ENCODE assay signal across 30 cellular contexts in the genomic region with DNA sequence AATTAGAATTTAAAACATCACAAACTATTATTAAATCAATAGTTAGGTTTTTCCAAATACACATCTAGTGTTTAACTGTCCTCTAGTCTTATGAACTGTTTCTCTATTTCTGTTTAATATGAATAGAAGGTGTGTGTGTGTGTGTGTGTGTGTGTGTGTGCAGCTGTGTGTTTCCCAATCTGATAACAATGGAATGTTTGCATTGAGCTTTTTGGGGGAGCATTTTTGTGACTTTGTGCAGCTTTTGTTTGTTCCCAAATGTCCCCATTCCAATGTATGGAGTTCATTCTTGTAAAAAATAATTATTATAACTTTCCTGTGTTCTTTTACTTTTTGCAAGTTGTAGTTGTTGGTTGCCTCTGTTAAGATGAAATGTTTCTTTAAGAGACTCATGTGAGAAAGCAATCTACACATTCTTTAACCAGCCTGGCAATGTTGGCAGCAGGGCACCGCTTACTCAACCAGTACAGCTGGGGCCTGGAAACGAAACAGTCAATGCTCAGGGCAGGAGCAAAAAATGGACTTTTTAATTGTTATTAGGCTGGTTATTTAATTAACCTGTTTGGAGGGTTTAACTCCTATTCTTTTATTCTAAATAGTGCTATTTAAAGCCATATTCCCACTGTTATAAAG.
DNase-seq lines count a peak whose midpoint lies in the region; ATAC-seq and TF ChIP-seq lines count a peak whose summit lies in the region.
"Had no signal": no experiment of that assay in that cellular context is flagged by ENCODE, and none has a peak within 500 bp of the region (broad histone marks: within the 10 kb centered on the region; RNA-seq: fewer than 3 reads in every experiment).

No MANE protein-coding gene starts in this region.

- no peaks in the 10 kb centered on the region for H3K9me3 ChIP-seq in MG63
- H3K9me3 ChIP-seq: spleen, thoracic aorta, uterus had no signal

- no peak overlapping the region for H3K4me3 ChIP-seq in MG63
- H3K4me3 ChIP-seq: neural progenitor cell, SK-N-MC, spleen, thoracic aorta, uterus had no signal

- peaks cover 5% of the 10 kb centered on the region for H3K9me3 Mint-ChIP-seq in progenitor cell of endocrine pancreas (ENCODE audit: low read depth)
- H3K9me3 Mint-ChIP-seq: activated naive CD8-positive, alpha-beta T cell treated with anti-CD3 and anti-CD28 coated beads, Interleukin-2, amount 50 U/mL, for 24 hours; activated T-cell treated with anti-CD3 and anti-CD28 coated beads, Interleukin-2, amount 50 U/mL, for 72 hours; CD4-positive, alpha-beta T cell; central memory CD8-positive, alpha-beta T cell; effector memory CD8-positive, alpha-beta T cell; HFFc6; neural progenitor cell; stimulated activated naive CD8-positive, alpha-beta T cell treated with anti-CD3 and anti-CD28 coated beads, Interleukin-15, Interleukin-2, amounts not matched to agents 100 ng/mL and 50 ng/mL, for 24 hours had no signal

- in situ Hi-C loops in T47D (cut with HindIII; ENCODE audit: low pct_unique_long_range_greater_than_20kb, low sequenced_read_pairs): no loop called here

- H3K36me3 Mint-ChIP-seq in progenitor cell of endocrine pancreas (ENCODE audit: insufficient read depth): peaks cover 3% of the 10 kb centered on the region
- H3K36me3 Mint-ChIP-seq: neural progenitor cell had no signal

- H3K36me3 ChIP-seq in MG63: no peaks in the 10 kb centered on the region
- H3K36me3 ChIP-seq: neural progenitor cell, spleen, thoracic aorta, uterus had no signal

- TF ChIP-seq CTCF in progenitor cell of endocrine pancreas (IDR thresholded peaks at IDR 0.05; ENCODE audit: unreplicated experiment): no peak

- no peaks in the 10 kb centered on the region for H3K27me3 ChIP-seq in MG63
- H3K27me3 ChIP-seq: neural progenitor cell, spleen, uterus had no signal

- DNase-seq in NCI-H748 (lab: John Stamatoyannopoulos, UW; ENCODE audit: unreplicated experiment) (peak; percentile 30), NCI-H748 treated with DMSO at 0.1 percent for 48 hours (lab: John Stamatoyannopoulos, UW) (no peak), MG63 (peak; percentile 86), T47D (ENCODE audit: low read depth in 1 of 2, low spot score in 1 of 2) (peak; percentile 53 to 60), progenitor cell of endocrine pancreas (ENCODE audit: low spot score, unreplicated experiment) (no peak), NCI-H1417 (lab: John Stamatoyannopoulos, UW) (no peak), AG08395 (ENCODE audit: low spot score) (no peak)
- DNase-seq: activated CD4-positive, alpha-beta T cell treated with anti-CD3 and anti-CD28 coated beads, Interleukin-2, amount 50 U/mL, for 48 hours; activated naive CD8-positive, alpha-beta T cell treated with anti-CD3 and anti-CD28 coated beads, Interleukin-2, amount 50 U/mL, for 24 hours; activated T-cell treated with anti-CD3 and anti-CD28 coated beads, Interleukin-2, amount 50 U/mL, for 72 hours; CD4-positive, alpha-beta T cell; effector memory CD8-positive, alpha-beta T cell; erythroblast; HFFc6; KG1; kidney; left ventricle myocardium superior; NCI-H1436 treated with DMSO at 0.1 percent for 48 hours; NCI-H2081 treated with DMSO at 0.1 percent for 48 hours; right cardiac atrium; spleen; stimulated activated CD4-positive, alpha-beta T cell treated with anti-CD3 and anti-CD28 coated beads, Interleukin-2, amount 100 ng/mL, for 24 hours; uterus had no signal

- H3K27me3 Mint-ChIP-seq in progenitor cell of endocrine pancreas: no peaks in the 10 kb centered on the region
- H3K27me3 Mint-ChIP-seq: activated naive CD8-positive, alpha-beta T cell treated with anti-CD3 and anti-CD28 coated beads, Interleukin-2, amount 50 U/mL, for 24 hours; CD4-positive, alpha-beta T cell; central memory CD8-positive, alpha-beta T cell; effector memory CD8-positive, alpha-beta T cell; stimulated activated naive CD8-positive, alpha-beta T cell treated with anti-CD3 and anti-CD28 coated beads, Interleukin-15, Interleukin-2, amounts not matched to agents 100 ng/mL and 50 ng/mL, for 24 hours had no signal

- no peak overlapping the region for H3K4me3 Mint-ChIP-seq in progenitor cell of endocrine pancreas (ENCODE audit: low read depth)
- H3K4me3 Mint-ChIP-seq: activated naive CD8-positive, alpha-beta T cell treated with anti-CD3 and anti-CD28 coated beads, Interleukin-2, amount 50 U/mL, for 24 hours; activated T-cell treated with anti-CD3 and anti-CD28 coated beads, Interleukin-2, amount 50 U/mL, for 72 hours; CD4-positive, alpha-beta T cell; central memory CD8-positive, alpha-beta T cell; effector memory CD8-positive, alpha-beta T cell; HFFc6; neural progenitor cell; stimulated activated naive CD8-positive, alpha-beta T cell treated with anti-CD3 and anti-CD28 coated beads, Interleukin-15, Interleukin-2, amounts not matched to agents 100 ng/mL and 50 ng/mL, for 24 hours had no signal

- no peak for ATAC-seq in GM19452 (IDR thresholded peaks at IDR 0.05; ENCODE audit: unreplicated experiment)
- ATAC-seq: activated CD4-positive, CD25-positive, alpha-beta regulatory T cell treated with anti-CD3 and anti-CD28 coated beads, Interleukin-2, amount 50 U/mL, for 24 hours; activated naive CD8-positive, alpha-beta T cell treated with anti-CD3 and anti-CD28 coated beads, Interleukin-2, amount 50 U/mL, for 24 hours; activated T-cell treated with anti-CD3 and anti-CD28 coated beads, Interleukin-2, amount 50 U/mL, for 72 hours; effector memory CD8-positive, alpha-beta T cell; left ventricle myocardium superior; right cardiac atrium had no signal

- H3K4me1 Mint-ChIP-seq in progenitor cell of endocrine pancreas (ENCODE audit: low read depth): peaks cover 7% of the 10 kb centered on the region
- H3K4me1 Mint-ChIP-seq: activated naive CD8-positive, alpha-beta T cell treated with anti-CD3 and anti-CD28 coated beads, Interleukin-2, amount 50 U/mL, for 24 hours; neural progenitor cell had no signal

- peak overlapping the region; percentile 71 for H3K27ac Mint-ChIP-seq in progenitor cell of endocrine pancreas
- H3K27ac Mint-ChIP-seq: activated naive CD8-positive, alpha-beta T cell treated with anti-CD3 and anti-CD28 coated beads, Interleukin-2, amount 50 U/mL, for 24 hours; activated T-cell treated with anti-CD3 and anti-CD28 coated beads, Interleukin-2, amount 50 U/mL, for 72 hours; CD4-positive, alpha-beta T cell; HFFc6; neural progenitor cell; stimulated activated naive CD8-positive, alpha-beta T cell treated with anti-CD3 and anti-CD28 coated beads, Interleukin-15, Interleukin-2, amounts not matched to agents 100 ng/mL and 50 ng/mL, for 24 hours had no signal

Comparison
In these comparisons a context has a peak if more than half of its experiments do, and no peak if none do; other contexts are left out.
1. DNase-seq: peak in NCI-H748 (single experiment), MG63 (single experiment) and T47D (2 of 2); none in NCI-H748 treated with DMSO at 0.1 percent for 48 hours (single experiment), progenitor cell of endocrine pancreas (single experiment), NCI-H1417 (0 of 3) and AG08395 (single experiment).